Comparison of ENCODE assay signal across 1 cellular context in genomic region chr1:230126529-230127104, GRCh38.
A peak's percentile ranks its signal among the peaks of the same experiment; 100 is the strongest.
TF ChIP-seq lines count a peak whose summit lies in the region.

No MANE protein-coding gene starts in this region.

TF ChIP-seq in K562, 482 proteins besides CTCF, POLR2A, EP300 and RAD21 (continues in another document):
- TF ChIP-seq, protein P1, sequence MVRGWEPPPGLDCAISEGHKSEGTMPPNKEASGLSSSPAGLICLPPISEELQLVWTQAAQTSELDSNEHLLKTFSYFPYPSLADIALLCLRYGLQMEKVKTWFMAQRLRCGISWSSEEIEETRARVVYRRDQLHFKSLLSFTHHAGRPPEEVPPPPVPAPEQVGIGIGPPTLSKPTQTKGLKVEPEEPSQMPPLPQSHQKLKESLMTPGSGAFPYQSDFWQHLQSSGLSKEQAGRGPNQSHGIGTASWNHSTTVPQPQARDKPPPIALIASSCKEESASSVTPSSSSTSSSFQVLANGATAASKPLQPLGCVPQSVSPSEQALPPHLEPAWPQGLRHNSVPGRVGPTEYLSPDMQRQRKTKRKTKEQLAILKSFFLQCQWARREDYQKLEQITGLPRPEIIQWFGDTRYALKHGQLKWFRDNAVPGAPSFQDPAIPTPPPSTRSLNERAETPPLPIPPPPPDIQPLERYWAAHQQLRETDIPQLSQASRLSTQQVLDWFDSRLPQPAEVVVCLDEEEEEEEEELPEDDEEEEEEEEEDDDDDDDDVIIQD (CRISPR knock-in tag; IDR thresholded peaks at IDR 0.05): no peak; the same call in 1 of the 2 replicates
- TF ChIP-seq ZNF318 (IDR thresholded peaks at IDR 0.05; ENCODE audit: borderline replicate concordance in 1 of 2, low read depth in 1 of 2): no peak
- no peak for TF ChIP-seq MLX (CRISPR knock-in tag; conservative IDR thresholded peaks at IDR 0.05)
- TF ChIP-seq ZNF507 (tag; conservative IDR thresholded peaks at IDR 0.05): no peak
- TF ChIP-seq ZNF239 (CRISPR knock-in tag; IDR thresholded peaks at IDR 0.05): peak; percentile 42; the same call in 1 of the 2 replicates
- 0 out of 2 replicates have a peak, but pooled peaks have one; percentile 38 for TF ChIP-seq HDAC8 (tag; IDR thresholded peaks at IDR 0.05)
- TF ChIP-seq TGIF2 (CRISPR knock-in tag; IDR thresholded peaks at IDR 0.05): no peak
- no peak for TF ChIP-seq PHB2 (IDR thresholded peaks at IDR 0.05; ENCODE audit: low read depth)
- TF ChIP-seq, protein P2, sequence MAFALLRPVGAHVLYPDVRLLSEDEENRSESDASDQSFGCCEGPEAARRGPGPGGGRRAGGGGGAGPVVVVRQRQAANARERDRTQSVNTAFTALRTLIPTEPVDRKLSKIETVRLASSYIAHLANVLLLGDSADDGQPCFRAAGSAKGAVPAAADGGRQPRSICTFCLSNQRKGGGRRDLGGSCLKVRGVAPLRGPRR (CRISPR knock-in tag; IDR thresholded peaks at IDR 0.05): no peak; the same call in 1 of the 2 replicates
- TF ChIP-seq, protein P3, sequence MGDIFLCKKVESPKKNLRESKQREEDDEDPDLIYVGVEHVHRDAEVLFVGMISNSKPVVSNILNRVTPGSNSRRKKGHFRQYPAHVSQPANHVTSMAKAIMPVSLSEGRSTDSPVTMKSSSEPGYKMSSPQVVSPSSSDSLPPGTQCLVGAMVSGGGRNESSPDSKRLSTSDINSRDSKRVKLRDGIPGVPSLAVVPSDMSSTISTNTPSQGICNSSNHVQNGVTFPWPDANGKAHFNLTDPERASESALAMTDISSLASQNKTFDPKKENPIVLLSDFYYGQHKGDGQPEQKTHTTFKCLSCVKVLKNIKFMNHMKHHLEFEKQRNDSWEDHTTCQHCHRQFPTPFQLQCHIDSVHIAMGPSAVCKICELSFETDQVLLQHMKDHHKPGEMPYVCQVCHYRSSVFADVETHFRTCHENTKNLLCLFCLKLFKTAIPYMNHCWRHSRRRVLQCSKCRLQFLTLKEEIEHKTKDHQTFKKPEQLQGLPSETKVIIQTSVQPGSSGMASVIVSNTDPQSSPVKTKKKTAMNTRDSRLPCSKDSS (IDR thresholded peaks at IDR 0.05; ENCODE audit: low read depth, partially characterized antibody): no peak
- no peak for TF ChIP-seq HNRNPH1 (optimal IDR thresholded peaks at IDR 0.05; ENCODE audit: low read depth, low read length)
- no peak for TF ChIP-seq HNRNPL (IDR thresholded peaks at IDR 0.05; ENCODE audit: low read depth, low read length)
- TF ChIP-seq ZNF780A (CRISPR knock-in tag; IDR thresholded peaks at IDR 0.05): no peak
- TF ChIP-seq PRPF4 (IDR thresholded peaks at IDR 0.05; ENCODE audit: insufficient read depth, low read depth, low read length, poor library complexity, severe bottlenecking): no peak
- no peak for TF ChIP-seq PATZ1 (CRISPR knock-in tag; IDR thresholded peaks at IDR 0.05; ENCODE audit: borderline replicate concordance)
- no peak for TF ChIP-seq USF2 (CRISPR knock-in tag; IDR thresholded peaks at IDR 0.05)
- TF ChIP-seq GABPB1 (CRISPR knock-in tag; IDR thresholded peaks at IDR 0.05): no peak
- no peak for TF ChIP-seq FOXK1 (CRISPR knock-in tag; IDR thresholded peaks at IDR 0.05; ENCODE audit: borderline replicate concordance)
- TF ChIP-seq TEAD1 (CRISPR knock-in tag; IDR thresholded peaks at IDR 0.05): peak in 1 of 2 experiments; percentile 7; a peak in 1 of 4 replicates
- TF ChIP-seq IRF9 (tag; IDR thresholded peaks at IDR 0.05): peak; percentile 30; the same call in 1 of the 2 replicates
- TF ChIP-seq HINFP (tag; conservative IDR thresholded peaks at IDR 0.05; ENCODE audit: low read depth): 0 out of 2 replicates have a peak, but pooled peaks have one; percentile 61
- TF ChIP-seq ZNF140 (CRISPR knock-in tag; IDR thresholded peaks at IDR 0.05): no peak
- TF ChIP-seq CBX3 (IDR thresholded peaks at IDR 0.05; ENCODE audit: borderline replicate concordance in 1 of 2, low read length in 2 of 2): no peak
- TF ChIP-seq DNMT1 (IDR thresholded peaks at IDR 0.05): no peak
- TF ChIP-seq ZNF583 (CRISPR knock-in tag; IDR thresholded peaks at IDR 0.05): peak; percentile 34; the same call in 1 of the 2 replicates
- TF ChIP-seq POLR2H (tag; IDR thresholded peaks at IDR 0.05; ENCODE audit: low read depth): no peak
- no peak for TF ChIP-seq NCOA2 (IDR thresholded peaks at IDR 0.05; ENCODE audit: partially characterized antibody in 2 of 2)
- peak; percentile 37; the same call in 1 of the 2 replicates for TF ChIP-seq NFRKB (IDR thresholded peaks at IDR 0.05; ENCODE audit: low read depth)
- TF ChIP-seq PRMT5 (CRISPR knock-in tag; IDR thresholded peaks at IDR 0.05): no peak
- TF ChIP-seq ZNF830 (CRISPR knock-in tag; IDR thresholded peaks at IDR 0.05): no peak
- no peak for TF ChIP-seq HLTF (IDR thresholded peaks at IDR 0.05)
- no peak for TF ChIP-seq ZBTB7A (IDR thresholded peaks at IDR 0.05; ENCODE audit: borderline replicate concordance, control insufficient read depth, low read depth, low read length)
- TF ChIP-seq, protein P4, sequence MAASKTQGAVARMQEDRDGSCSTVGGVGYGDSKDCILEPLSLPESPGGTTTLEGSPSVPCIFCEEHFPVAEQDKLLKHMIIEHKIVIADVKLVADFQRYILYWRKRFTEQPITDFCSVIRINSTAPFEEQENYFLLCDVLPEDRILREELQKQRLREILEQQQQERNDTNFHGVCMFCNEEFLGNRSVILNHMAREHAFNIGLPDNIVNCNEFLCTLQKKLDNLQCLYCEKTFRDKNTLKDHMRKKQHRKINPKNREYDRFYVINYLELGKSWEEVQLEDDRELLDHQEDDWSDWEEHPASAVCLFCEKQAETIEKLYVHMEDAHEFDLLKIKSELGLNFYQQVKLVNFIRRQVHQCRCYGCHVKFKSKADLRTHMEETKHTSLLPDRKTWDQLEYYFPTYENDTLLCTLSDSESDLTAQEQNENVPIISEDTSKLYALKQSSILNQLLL (CRISPR knock-in tag; IDR thresholded peaks at IDR 0.05; ENCODE audit: borderline replicate concordance): no peak
- no peak for TF ChIP-seq ZNF143 (CRISPR knock-in tag; IDR thresholded peaks at IDR 0.05)
- TF ChIP-seq E2F6 (IDR thresholded peaks at IDR 0.05; ENCODE audit: borderline replicate concordance in 1 of 2, extremely low read depth in 1 of 2, insufficient read depth in 1 of 2, insufficient read length in 1 of 2, low read depth in 1 of 2, low read length in 1 of 2, poor library complexity in 1 of 2, severe bottlenecking in 1 of 2): peak in 1 of 2 experiments; percentile 65
- TF ChIP-seq ZNF561 (CRISPR knock-in tag; conservative IDR thresholded peaks at IDR 0.05): no peak
- TF ChIP-seq SMAD2 (IDR thresholded peaks at IDR 0.05; ENCODE audit: low read depth, low read length): no peak
- no peak for TF ChIP-seq SLC30A9 (CRISPR knock-in tag; IDR thresholded peaks at IDR 0.05)
